In genomic region chr11:650482-650881, GRCh38 we compare ENCODE assay signal across 23 cellular contexts. TPM values are rescaled to one million over a fixed set of nuclear protein-coding genes. Genes with fewer than 3 reads are reported as not detected.
DNase-seq lines count a peak whose midpoint lies in the region; ATAC-seq and TF ChIP-seq lines count a peak whose summit lies in the region.
"Had no signal": no experiment of that assay in that cellular context is flagged by ENCODE, and none has a peak within 500 bp of the region (broad histone marks: within the 10 kb centered on the region; RNA-seq: fewer than 3 reads in every experiment).

No MANE protein-coding gene starts in this region.

- H3K79me2 ChIP-seq in SK-N-SH (ENCODE audit: insufficient read depth): no peaks in the 10 kb centered on the region

- H3K9me3 ChIP-seq in SK-N-SH: no peaks in the 10 kb centered on the region
- no peaks in the 10 kb centered on the region for H3K9me3 ChIP-seq in adrenal gland (replicated peaks in 1 of 3)

- no peak for TF ChIP-seq CTCF in SK-N-SH (IDR thresholded peaks at IDR 0.05)
- TF ChIP-seq CTCF in adrenal gland (IDR thresholded peaks at IDR 0.05): no peak

- TF ChIP-seq POLR2A in adrenal gland (IDR thresholded peaks at IDR 0.05): no peak

- H3K4me2 ChIP-seq in SK-N-SH: no peak overlapping the region
- H3K4me2 ChIP-seq: BLaER1 treated with 17β-estradiol and CSF1 and Interleukin-3, amounts not matched to agents 10 nM and 100 nM had no signal

- peak; percentile 45 for ATAC-seq in SK-N-SH treated with all-trans-retinoic acid at 6 μM for 48 hours
- no peak for ATAC-seq in activated T-cell treated with anti-CD3 and anti-CD28 coated beads, Interleukin-2, amount 50 U/mL, for 4 hours
- ATAC-seq: CD8-positive, alpha-beta T cell; HepG2 had no signal

- POLR2A ChIA-PET in SK-N-SH (lab: Yijun Ruan, JAX): no interaction called here
- POLR2A ChIA-PET in activated CD4-positive, alpha-beta memory T cell treated with anti-CD3 and anti-CD28 coated beads for 36 hours (lab: Charles Lee): no interaction called here

- no peaks in the 10 kb centered on the region for H3K27me3 ChIP-seq in SK-N-SH (ENCODE audit: insufficient read depth)
- H3K27me3 ChIP-seq in adrenal gland: no peaks in the 10 kb centered on the region
- H3K27me3 ChIP-seq: BLaER1 treated with 17β-estradiol and CSF1 and Interleukin-3, amounts not matched to agents 10 nM and 100 nM had no signal

- peaks cover 14% of the 10 kb centered on the region for H3F3A ChIP-seq in SK-N-SH (replicated peaks; ENCODE audit: insufficient read depth)

- no peaks in the 10 kb centered on the region for H3K9me3 Mint-ChIP-seq in activated CD4-positive, alpha-beta memory T cell treated with anti-CD3 and anti-CD28 coated beads for 36 hours
- no peaks in the 10 kb centered on the region for H3K9me3 Mint-ChIP-seq in activated T-cell treated with anti-CD3 and anti-CD28 coated beads, Interleukin-2, amount 50 U/mL, for 4 hours
- H3K9me3 Mint-ChIP-seq: CD8-positive, alpha-beta T cell had no signal

- H3K4me1 Mint-ChIP-seq in activated CD4-positive, alpha-beta memory T cell treated with anti-CD3 and anti-CD28 coated beads for 36 hours (ENCODE audit: low read depth): peaks cover 2% of the 10 kb centered on the region
- no peaks in the 10 kb centered on the region for H3K4me1 Mint-ChIP-seq in activated T-cell treated with anti-CD3 and anti-CD28 coated beads, Interleukin-2, amount 50 U/mL, for 4 hours (ENCODE audit: low read depth)

- H3K36me3 ChIP-seq in SK-N-SH (replicated peaks in 1 of 2; ENCODE audit: control insufficient read depth in 1 of 2, insufficient read depth in 2 of 2, low read length in 1 of 2) (peaks cover 0 to 7% of the 10 kb centered on the region in 2 experiments), adrenal gland (replicated peaks in 1 of 2) (peaks cover 0 to 13% of the 10 kb centered on the region in 2 donors)

- no peaks in the 10 kb centered on the region for H3K27me3 Mint-ChIP-seq in activated CD4-positive, alpha-beta memory T cell treated with anti-CD3 and anti-CD28 coated beads for 36 hours
- no peaks in the 10 kb centered on the region for H3K27me3 Mint-ChIP-seq in activated T-cell treated with anti-CD3 and anti-CD28 coated beads, Interleukin-2, amount 50 U/mL, for 4 hours (ENCODE audit: low read depth)

- WGBS in SK-N-SH (ENCODE audit: low lambda C conversion rate): 90% methylated on average over 10 of the region's 10 CpGs
- 89 to 93% (median 91%) methylated on average over 9 to 10 of the region's 10 CpGs for WGBS in adrenal gland, 4 donors

- no peaks in the 10 kb centered on the region for H3K4me1 ChIP-seq in SK-N-SH (ENCODE audit: control insufficient read depth in 1 of 2, insufficient read depth in 2 of 2, low read depth in 1 of 2, low read length in 1 of 2)
- no peaks in the 10 kb centered on the region for H3K4me1 ChIP-seq in adrenal gland (replicated peaks in 1 of 2)

- no peak overlapping the region for H2AFZ ChIP-seq in SK-N-SH (ENCODE audit: low read depth)

- intact Hi-C loops in adrenal gland (cut with DNase I): no loop called here
- intact Hi-C loops in activated CD4-positive, alpha-beta memory T cell treated with anti-CD3 and anti-CD28 coated beads for 36 hours (cut with micrococcal nuclease): no loop called here

- TF ChIP-seq RAD21 in SK-N-SH (IDR thresholded peaks at IDR 0.05; ENCODE audit: low read length): no peak

- TF ChIP-seq EP300 in SK-N-SH (IDR thresholded peaks at IDR 0.05; ENCODE audit: borderline replicate concordance in 1 of 2, low read depth in 1 of 2, low read length in 1 of 2): no peak

- no peaks in the 10 kb centered on the region for H4K20me1 ChIP-seq in SK-N-SH (ENCODE audit: insufficient read depth)

- CTCF ChIA-PET in SK-N-SH (lab: Yijun Ruan, JAX): no interaction called here
- CTCF ChIA-PET in activated CD4-positive, alpha-beta memory T cell treated with anti-CD3 and anti-CD28 coated beads for 36 hours (lab: Charles Lee): no interaction called here

- no peak overlapping the region for H3K9ac ChIP-seq in SK-N-SH
- H3K9ac ChIP-seq: BLaER1 treated with 17β-estradiol and CSF1 and Interleukin-3, amounts not matched to agents 10 nM and 100 nM had no signal

- H3K27ac ChIP-seq in SK-N-SH (ENCODE audit: low read depth in 2 of 2, low read length in 1 of 2) (no peak overlapping the region), adrenal gland (no peak overlapping the region)
- H3K27ac ChIP-seq: 22Rv1; BLaER1 treated with 17β-estradiol and CSF1 and Interleukin-3, amounts not matched to agents 10 nM and 100 nM had no signal

- peaks cover 7% of the 10 kb centered on the region for H3K36me3 Mint-ChIP-seq in activated CD4-positive, alpha-beta memory T cell treated with anti-CD3 and anti-CD28 coated beads for 36 hours
- H3K36me3 Mint-ChIP-seq in activated T-cell treated with anti-CD3 and anti-CD28 coated beads, Interleukin-2, amount 50 U/mL, for 4 hours (ENCODE audit: insufficient read depth): peaks cover 8% of the 10 kb centered on the region

- H3K4me3 Mint-ChIP-seq in activated CD4-positive, alpha-beta memory T cell treated with anti-CD3 and anti-CD28 coated beads for 36 hours: no peak overlapping the region
- no peak overlapping the region for H3K4me3 Mint-ChIP-seq in activated T-cell treated with anti-CD3 and anti-CD28 coated beads, Interleukin-2, amount 50 U/mL, for 4 hours
- H3K4me3 Mint-ChIP-seq: CD8-positive, alpha-beta T cell had no signal

- H3K27ac Mint-ChIP-seq in activated CD4-positive, alpha-beta memory T cell treated with anti-CD3 and anti-CD28 coated beads for 36 hours: no peak overlapping the region
- H3K27ac Mint-ChIP-seq: CD8-positive, alpha-beta T cell had no signal

- DNase-seq in SK-N-SH (no peak), M059J (ENCODE audit: low read depth) (peak; percentile 36), fibroblast of peridontal ligament (ENCODE audit: extremely low read depth) (peak; percentile 18), adrenal gland (no peak), SK-N-DZ (ENCODE audit: low spot score) (no peak)
- no peak for DNase-seq in activated CD4-positive, alpha-beta memory T cell treated with anti-CD3 and anti-CD28 coated beads for 36 hours
- DNase-seq in activated T-cell treated with anti-CD3 and anti-CD28 coated beads, Interleukin-2, amount 50 U/mL, for 4 hours: no peak
- DNase-seq: CD8-positive, alpha-beta T cell; GF-D8; KBM-7; MV-4-11; NCI-H1105 treated with DMSO at 0.1 percent for 48 hours; NCI-H2081; NCI-H2171; NCI-H345; NCI-H524; NCI-H774; NK-92 treated with Interleukin-12 subunit alpha and Interleukin-12 subunit beta, amount 100 ng/mL, for 24 hours had no signal

- H3K4me3 ChIP-seq in SK-N-SH (ENCODE audit: low read depth in 2 of 2, low read length in 1 of 2): no peak overlapping the region
- no peak overlapping the region for H3K4me3 ChIP-seq in adrenal gland
- H3K4me3 ChIP-seq: BLaER1 treated with 17β-estradiol and CSF1 and Interleukin-3, amounts not matched to agents 10 nM and 100 nM had no signal

- no peaks in the 10 kb centered on the region for H3K9me2 ChIP-seq in SK-N-SH

RNA-seq across cellular contexts. Expression of gene DRD4, which starts 13.4 kb away (rescaled TPM):
- polyA plus RNA-seq in SK-N-SH (2012; rRNA removed) (not detected in 2 replicates), adrenal gland (1 to 10 TPM in 2 of 3 donors, not detected in 1; 1.2 to 1.3 TPM)
- polyA plus RNA-seq in SK-N-SH (2012; cell fraction: cytosol; rRNA removed): 0.04 TPM in 1 of 2 replicates, not detected in the other
- polyA plus RNA-seq in SK-N-SH (2012; cell fraction: nucleus; rRNA removed): 0.82 and 1.2 TPM in 2 replicates
- not detected in 2 replicates for total RNA-seq in M059J (2014; rRNA removed; shearing (Covaris generic))
- 1 to 10 TPM in 1 of 8 donors, under 1 TPM in 5, not detected in 2; 0.28 to 1.1 (median 0.40) TPM for total RNA-seq in adrenal gland
- under 1 TPM; 0.21 to 0.39 TPM for total RNA-seq in activated CD4-positive, alpha-beta memory T cell treated with anti-CD3 and anti-CD28 coated beads for 36 hours
- under 1 TPM in 2 of 3 donors, not detected in 1; 0.13 to 0.28 TPM for total RNA-seq in activated T-cell treated with anti-CD3 and anti-CD28 coated beads, Interleukin-2, amount 50 U/mL, for 4 hours
- polyA plus RNA-seq in SK-N-DZ (2014; cell fraction: cytosol; rRNA removed): 0.29 TPM in 1 of 2 replicates, not detected in the other
- 0.20 and 0.46 TPM in 2 replicates for polyA plus RNA-seq in SK-N-DZ (2014; cell fraction: nucleus; rRNA removed)
- total RNA-seq: H4 had no signal

RNA-seq across cellular contexts. Expression of gene SCT, which starts 23.5 kb away (rescaled TPM):
- polyA plus RNA-seq in SK-N-SH (2012; rRNA removed) (not detected in 2 replicates), adrenal gland (under 1 TPM in 1 of 3 donors, not detected in 2; 0.61 TPM)
- not detected in 2 replicates for polyA plus RNA-seq in SK-N-SH (2012; cell fraction: cytosol; rRNA removed)
- not detected in 2 replicates for polyA plus RNA-seq in SK-N-SH (2012; cell fraction: nucleus; rRNA removed)
- total RNA-seq in M059J (2014; rRNA removed; shearing (Covaris generic)): not detected in 2 replicates
- not detected for total RNA-seq in adrenal gland
- total RNA-seq in activated CD4-positive, alpha-beta memory T cell treated with anti-CD3 and anti-CD28 coated beads for 36 hours: not detected
- total RNA-seq in activated T-cell treated with anti-CD3 and anti-CD28 coated beads, Interleukin-2, amount 50 U/mL, for 4 hours: not detected
- polyA plus RNA-seq in SK-N-DZ (2014; cell fraction: cytosol; rRNA removed): not detected in 2 replicates
- not detected in 2 replicates for polyA plus RNA-seq in SK-N-DZ (2014; cell fraction: nucleus; rRNA removed)
- total RNA-seq: CD8-positive, alpha-beta T cell; H4; HepG2 had no signal
- polyA plus RNA-seq: HepG2 had no signal

RNA-seq across cellular contexts. Expression of gene CDHR5, which starts 25.7 kb away (rescaled TPM):
- polyA plus RNA-seq in SK-N-SH (2012; rRNA removed) (not detected in 2 replicates), adrenal gland (under 1 TPM; 0.31 to 0.61 (median 0.56) TPM)
- polyA plus RNA-seq in SK-N-SH (2012; cell fraction: cytosol; rRNA removed): not detected in 2 replicates
- polyA plus RNA-seq in SK-N-SH (2012; cell fraction: nucleus; rRNA removed): not detected in 2 replicates
- total RNA-seq in M059J (2014; rRNA removed; shearing (Covaris generic)): not detected in 2 replicates
- 1 to 10 TPM in 5 of 8 donors, under 1 TPM in 2, not detected in 1; 0.83 to 5.2 (median 1.3) TPM for total RNA-seq in adrenal gland
- total RNA-seq in activated CD4-positive, alpha-beta memory T cell treated with anti-CD3 and anti-CD28 coated beads for 36 hours: not detected
- not detected for total RNA-seq in activated T-cell treated with anti-CD3 and anti-CD28 coated beads, Interleukin-2, amount 50 U/mL, for 4 hours
- 0.09 and 0.14 TPM in 2 replicates for polyA plus RNA-seq in SK-N-DZ (2014; cell fraction: cytosol; rRNA removed)
- 0.22 TPM in 1 of 2 replicates, not detected in the other for polyA plus RNA-seq in SK-N-DZ (2014; cell fraction: nucleus; rRNA removed)
- total RNA-seq: CD8-positive, alpha-beta T cell; H4 had no signal

RNA-seq across cellular contexts. Expression of gene IRF7, which starts 34.7 kb away (rescaled TPM):
- polyA plus RNA-seq in SK-N-SH (2012; rRNA removed) (5.9 and 6.3 TPM in 2 replicates), adrenal gland (10 to 100 TPM in 2 of 3 donors, under 1 TPM in 1; 0.81 to 87.6 (median 25.9) TPM)
- 2.0 and 3.9 TPM in 2 replicates for polyA plus RNA-seq in SK-N-SH (2012; cell fraction: cytosol; rRNA removed)
- polyA plus RNA-seq in SK-N-SH (2012; cell fraction: nucleus; rRNA removed): 26.4 and 38.4 TPM in 2 replicates
- total RNA-seq in M059J (2014; rRNA removed; shearing (Covaris generic)): not detected in 2 replicates
- total RNA-seq in adrenal gland: 10 to 100 TPM in 5 of 8 donors, 1 to 10 TPM in 3; 7.8 to 28.3 (median 11.2) TPM
- total RNA-seq in activated CD4-positive, alpha-beta memory T cell treated with anti-CD3 and anti-CD28 coated beads for 36 hours: 10 to 100 TPM; 79.9 to 80.7 TPM
- 10 to 100 TPM; 16.3 to 26.7 (median 17.7) TPM for total RNA-seq in activated T-cell treated with anti-CD3 and anti-CD28 coated beads, Interleukin-2, amount 50 U/mL, for 4 hours
- 5.7 and 5.8 TPM in 2 replicates for polyA plus RNA-seq in SK-N-DZ (2014; cell fraction: cytosol; rRNA removed)
- 31.0 and 33.5 TPM in 2 replicates for polyA plus RNA-seq in SK-N-DZ (2014; cell fraction: nucleus; rRNA removed)
- total RNA-seq: HepG2 had no signal
- polyA plus RNA-seq: HepG2 had no signal

RNA-seq across cellular contexts. Expression of gene DEAF1, which starts 44.5 kb away (rescaled TPM):
- polyA plus RNA-seq in SK-N-SH (2012; rRNA removed) (36.0 and 40.6 TPM in 2 replicates), adrenal gland (100 to 1,000 TPM in 1 of 3 donors, 10 to 100 TPM in 2; 20.6 to 131 (median 67.0) TPM)
- polyA plus RNA-seq in SK-N-SH (2012; cell fraction: cytosol; rRNA removed): 19.2 and 27.9 TPM in 2 replicates
- polyA plus RNA-seq in SK-N-SH (2012; cell fraction: nucleus; rRNA removed): 28.1 and 32.0 TPM in 2 replicates
- 31.0 and 50.8 TPM in 2 replicates for total RNA-seq in M059J (2014; rRNA removed; shearing (Covaris generic))
- 10 to 100 TPM; 32.8 to 57.3 (median 53.7) TPM for total RNA-seq in adrenal gland
- total RNA-seq in activated CD4-positive, alpha-beta memory T cell treated with anti-CD3 and anti-CD28 coated beads for 36 hours: 10 to 100 TPM; 41.5 to 50.5 TPM
- 10 to 100 TPM; 53.1 to 59.6 (median 54.5) TPM for total RNA-seq in activated T-cell treated with anti-CD3 and anti-CD28 coated beads, Interleukin-2, amount 50 U/mL, for 4 hours
- polyA plus RNA-seq in SK-N-DZ (2014; cell fraction: cytosol; rRNA removed): 64.2 and 98.1 TPM in 2 replicates
- polyA plus RNA-seq in SK-N-DZ (2014; cell fraction: nucleus; rRNA removed): 49.5 and 51.8 TPM in 2 replicates

Comparison
In these comparisons a context has a peak if more than half of its experiments do, and no peak if none do; other contexts are left out.
1. DNase-seq: peak in M059J (single experiment) and fibroblast of peridontal ligament (single experiment); none in SK-N-SH (single experiment), adrenal gland (0 of 7), activated CD4-positive, alpha-beta memory T cell treated with anti-CD3 and anti-CD28 coated beads for 36 hours (single experiment), activated T-cell treated with anti-CD3 and anti-CD28 coated beads, Interleukin-2, amount 50 U/mL, for 4 hours (single experiment) and SK-N-DZ (single experiment).